Comparison of ENCODE assay signal across 8 cellular contexts in the genomic region with DNA sequence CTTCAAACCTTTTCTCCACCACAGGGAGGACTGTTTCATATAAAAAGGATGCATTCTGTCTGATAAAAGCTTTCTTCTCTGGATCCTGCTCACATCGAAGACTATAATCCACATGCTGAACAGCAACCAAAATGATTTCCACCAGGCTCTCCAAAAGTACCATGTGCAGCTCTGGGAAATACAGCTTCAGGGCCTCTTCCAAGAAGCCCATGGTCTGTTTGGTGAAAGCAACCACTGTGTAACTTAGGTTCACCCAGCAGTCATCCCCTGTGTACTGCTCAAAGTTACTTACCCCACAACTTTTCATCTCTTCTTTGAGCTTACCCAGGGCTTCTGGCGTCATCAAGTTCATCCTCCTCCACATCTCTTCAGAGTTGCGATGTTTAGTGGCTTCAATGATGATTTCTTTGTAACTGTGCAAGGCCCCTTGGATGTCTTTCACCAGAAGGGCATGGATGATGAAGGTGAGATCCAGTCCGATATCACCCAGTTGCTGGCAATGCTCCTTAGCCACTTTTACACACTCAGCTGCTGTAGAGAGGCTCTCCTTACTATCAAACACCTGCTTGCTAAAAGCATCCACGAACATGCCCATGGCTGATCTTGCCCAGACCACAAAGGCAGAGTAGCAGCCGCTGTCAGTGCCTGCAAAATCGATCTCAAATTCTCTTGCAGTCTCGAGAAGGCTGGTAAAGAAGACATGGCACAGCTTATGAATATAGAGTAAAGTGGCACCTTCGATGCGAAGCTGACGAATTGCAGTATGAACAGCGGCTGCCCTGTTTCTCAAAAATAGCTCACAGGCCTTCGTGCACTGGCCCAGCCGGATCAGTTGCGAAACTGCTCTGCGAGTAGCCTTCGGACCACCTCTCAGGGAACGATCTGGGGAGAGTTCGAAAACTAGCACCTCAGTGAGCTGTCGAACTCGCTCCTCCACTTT. TPM values are rescaled to one million over a fixed set of nuclear protein-coding genes. Genes with fewer than 3 reads are reported as not detected.
DNase-seq lines count a peak whose midpoint lies in the region; ATAC-seq and TF ChIP-seq lines count a peak whose summit lies in the region.

No MANE protein-coding gene starts in this region.

- no peaks in the 10 kb centered on the region for H3K9me3 ChIP-seq in PC-9 (ENCODE audit: insufficient read depth, low read depth)
- H3K9me3 ChIP-seq in esophagus squamous epithelium = no peaks in the 10 kb centered on the region

- H3K79me2 ChIP-seq in PC-9 (ENCODE audit: low read depth) = peaks cover 85% of the 10 kb centered on the region

- H3K4me1 ChIP-seq in PC-9 (replicated peaks; ENCODE audit: insufficient read depth) = peaks cover 54% of the 10 kb centered on the region
- H3K4me1 ChIP-seq in esophagus squamous epithelium = peaks cover 24 to 76% (median 53%) of the 10 kb centered on the region in 3 donors
- H3K4me1 ChIP-seq in rectal smooth muscle tissue (ENCODE audit: control insufficient read depth, insufficient read depth, low read length) = peaks cover 33% of the 10 kb centered on the region

- TF ChIP-seq CTCF in GM12864 (IDR thresholded peaks at IDR 0.05; ENCODE audit: low read depth, low read length, missing control alignments) (no peak), PC-9 (conservative IDR thresholded peaks at IDR 0.05) (no peak), esophagus squamous epithelium (IDR thresholded peaks at IDR 0.05) (no peak)

- intact Hi-C loops in PC-9 (cut with micrococcal nuclease; ENCODE audit: unreplicated experiment) (loop anchor here (2.0 to 10.0 kb wide), 2 partner anchors 95 to 691 kb away; partner anchors contain the start of genes COG2 and GNPAT), esophagus squamous epithelium (cut with DNase I) (no loop called here)

- no peak overlapping the region for H2AFZ ChIP-seq in PC-9

- no peak overlapping the region for H3K27ac ChIP-seq in PC-9
- peak overlapping the region in 1 of 4 donors; percentile 91 for H3K27ac ChIP-seq in esophagus squamous epithelium
- H3K27ac ChIP-seq in rectal smooth muscle tissue (ENCODE audit: low read depth, low read length) = no peak overlapping the region

- POLR2A ChIA-PET in PC-9 (lab: Charles Lee; ENCODE audit: unreplicated experiment) = no interaction called here

- whole genome bisulfite sequencing in esophagus squamous epithelium, 2 donors = 65 to 74% methylated on average over 13 to 17 of the region's 21 CpGs

- H3K4me3 ChIP-seq in GM12864 (ENCODE audit: low read depth, low read length) (peak overlapping the region; percentile 95), PC-9 (peak overlapping the region; percentile 72), esophagus squamous epithelium (peak overlapping the region; percentile 71 to 91 (median 84)), rectal smooth muscle tissue (ENCODE audit: low read length) (peak overlapping the region; percentile 96)

- no TSS peak for BruUV-seq in PC-9 (replicated peaks; lab: Mats Ljungman, UMichigan)

- CTCF ChIA-PET in PC-9 (lab: Charles Lee) = no interaction called here

- peak overlapping the region; percentile 99 for H3K4me2 ChIP-seq in PC-9

- H3K27me3 ChIP-seq in PC-9 (ENCODE audit: insufficient read depth, low read depth) (no peaks in the 10 kb centered on the region), esophagus squamous epithelium (no peaks in the 10 kb centered on the region), rectal smooth muscle tissue (ENCODE audit: control insufficient read depth, insufficient read depth, low read length) (no peaks in the 10 kb centered on the region)

- no peaks in the 10 kb centered on the region for H3F3A ChIP-seq in PC-9 (ENCODE audit: insufficient read depth, low read depth)

- DNase-seq in GM12864 (ENCODE audit: low read depth) (no peak), PC-9 (no peak), esophagus squamous epithelium (lab: John Stamatoyannopoulos, UW) (no peak), NCI-H1694 treated with DMSO at 0.1 percent for 48 hours (lab: John Stamatoyannopoulos, UW) (no peak), OCI-M2 (lab: John Stamatoyannopoulos, UW; ENCODE audit: unreplicated experiment) (no peak), COR-L47 (lab: John Stamatoyannopoulos, UW) (no peak)

- TF ChIP-seq POLR2A in esophagus squamous epithelium (IDR thresholded peaks at IDR 0.05) = no peak

- peaks cover 40% of the 10 kb centered on the region for H4K20me1 ChIP-seq in PC-9 (ENCODE audit: insufficient read depth)

- no peak for ATAC-seq in GM19397 (IDR thresholded peaks at IDR 0.05; ENCODE audit: unreplicated experiment)

- no peaks in the 10 kb centered on the region for H3K9me2 ChIP-seq in PC-9 (ENCODE audit: insufficient read depth)

- H3K9ac ChIP-seq in rectal smooth muscle tissue (ENCODE audit: low read length) = no peak overlapping the region

- H3K36me3 ChIP-seq in PC-9 (ENCODE audit: low read depth) (peaks cover 29% of the 10 kb centered on the region), esophagus squamous epithelium (peaks cover 0 to 11% (median 0%) of the 10 kb centered on the region in 3 donors), rectal smooth muscle tissue (ENCODE audit: control insufficient read depth, insufficient read depth, low read length) (no peaks in the 10 kb centered on the region)

RNA-seq across cellular contexts. Expression of gene EXOC8, which starts 1.7 kb away (rescaled TPM):
- total RNA-seq in PC-9 (2021) (11.2 and 12.1 TPM in 2 replicates), esophagus squamous epithelium (10 to 100 TPM; 10.6 to 12.8 (median 11.7) TPM)

RNA-seq across cellular contexts. Expression of gene SPRTN, which starts 2.2 kb away (rescaled TPM):
- total RNA-seq in PC-9 (2021) (14.6 and 16.7 TPM in 2 replicates), esophagus squamous epithelium (10 to 100 TPM; 10.9 to 22.9 (median 16.9) TPM)
